In the genomic region with DNA sequence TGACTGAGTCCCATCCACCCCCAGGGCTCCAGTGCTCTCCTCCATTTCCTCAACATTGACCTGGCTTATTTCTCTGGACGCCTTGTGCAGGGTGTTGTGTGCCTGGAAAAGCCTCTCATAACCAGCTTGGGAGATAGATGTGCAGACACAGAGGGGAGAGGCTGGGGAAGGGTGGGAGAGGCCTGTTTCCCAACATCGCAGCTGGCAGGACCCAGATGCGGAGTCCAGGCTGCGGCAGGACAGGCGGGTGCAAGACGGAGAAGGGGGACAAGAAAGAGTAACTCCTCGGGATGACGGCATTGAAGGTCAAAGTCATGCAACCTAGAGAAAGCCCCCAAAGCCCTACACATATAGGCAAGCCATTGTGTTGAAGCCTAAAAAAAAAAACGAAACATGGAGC, we compare ENCODE assay signal across 22 cellular contexts. TPM values are rescaled to one million over a fixed set of nuclear protein-coding genes. Genes with fewer than 3 reads are reported as not detected.
DNase-seq lines count a peak whose midpoint lies in the region; ATAC-seq and TF ChIP-seq lines count a peak whose summit lies in the region.
"Had no signal": no experiment of that assay in that cellular context is flagged by ENCODE, and none has a peak within 500 bp of the region (broad histone marks: within the 10 kb centered on the region; RNA-seq: fewer than 3 reads in every experiment).

No MANE protein-coding gene starts in this region.

- no peak for TF ChIP-seq CTCF in activated CD8-positive, alpha-beta T cell treated with anti-CD3 and anti-CD28 coated beads for 36 hours (IDR thresholded peaks at IDR 0.05)
- TF ChIP-seq CTCF in heart right ventricle (IDR thresholded peaks at IDR 0.05) = no peak
- no peak for TF ChIP-seq CTCF in upper lobe of right lung (IDR thresholded peaks at IDR 0.05)

- H3K27me3 ChIP-seq in heart right ventricle (peaks cover 0 to 19% (median 0%) of the 10 kb centered on the region in 7 donors), upper lobe of right lung (no peaks in the 10 kb centered on the region)
- H3K27me3 ChIP-seq: BLaER1 treated with 17β-estradiol and CSF1 and Interleukin-3, amounts not matched to agents 10 nM and 100 nM had no signal

- H3K4me3 ChIP-seq in heart right ventricle (no peak overlapping the region), upper lobe of right lung (no peak overlapping the region)
- H3K4me3 ChIP-seq: BLaER1 treated with 17β-estradiol and CSF1 and Interleukin-3, amounts not matched to agents 10 nM and 100 nM; GM23338 had no signal

- H3K4me1 ChIP-seq in heart right ventricle (peaks cover 0 to 5% (median 0%) of the 10 kb centered on the region in 9 donors), upper lobe of right lung (no peaks in the 10 kb centered on the region)

- no peak overlapping the region for H3K27ac Mint-ChIP-seq in activated CD8-positive, alpha-beta T cell treated with anti-CD3 and anti-CD28 coated beads, Interleukin-2, amount 10 ng/mL, durations not matched to agents 7 days and 5 days
- no peak overlapping the region for H3K27ac Mint-ChIP-seq in activated CD8-positive, alpha-beta T cell treated with anti-CD3 and anti-CD28 coated beads for 36 hours
- H3K27ac Mint-ChIP-seq: GM23338 had no signal

- no peaks in the 10 kb centered on the region for H3K27me3 Mint-ChIP-seq in activated CD8-positive, alpha-beta T cell treated with anti-CD3 and anti-CD28 coated beads, Interleukin-2, amount 10 ng/mL, durations not matched to agents 7 days and 5 days (ENCODE audit: low read depth)
- H3K27me3 Mint-ChIP-seq in activated CD8-positive, alpha-beta T cell treated with anti-CD3 and anti-CD28 coated beads for 36 hours = no peaks in the 10 kb centered on the region
- H3K27me3 Mint-ChIP-seq: CD8-positive, alpha-beta memory T cell had no signal

- H3K27ac ChIP-seq in heart right ventricle = no peak overlapping the region
- H3K27ac ChIP-seq in upper lobe of right lung = no peak overlapping the region
- H3K27ac ChIP-seq: BLaER1 treated with 17β-estradiol and CSF1 and Interleukin-3, amounts not matched to agents 10 nM and 100 nM had no signal

- ATAC-seq in activated CD8-positive, alpha-beta T cell treated with anti-CD3 and anti-CD28 coated beads, Interleukin-2, amount 10 ng/mL, durations not matched to agents 7 days and 5 days = no peak
- ATAC-seq in activated CD8-positive, alpha-beta T cell treated with anti-CD3 and anti-CD28 coated beads for 36 hours = no peak
- ATAC-seq in left ventricle myocardium superior = no peak
- no peak for ATAC-seq in heart right ventricle
- ATAC-seq in upper lobe of right lung = no peak
- ATAC-seq in GM18520 (IDR thresholded peaks at IDR 0.05; ENCODE audit: unreplicated experiment) = no peak
- no peak for ATAC-seq in HG02623 (IDR thresholded peaks at IDR 0.05; ENCODE audit: unreplicated experiment)
- ATAC-seq: GM23338, HCT116, Right ventricle myocardium inferior had no signal

- DNase-seq in activated CD8-positive, alpha-beta T cell treated with anti-CD3 and anti-CD28 coated beads, Interleukin-2, amount 10 ng/mL, durations not matched to agents 7 days and 5 days = peak; percentile 8
- DNase-seq in activated CD8-positive, alpha-beta T cell treated with anti-CD3 and anti-CD28 coated beads for 36 hours = no peak
- DNase-seq in left ventricle myocardium superior (peak; percentile 4), heart right ventricle (no peak), islet precursor cell (peak; percentile 29), upper lobe of right lung (peak; percentile 15)
- DNase-seq: 8988T; CD8-positive, alpha-beta memory T cell; DMS153; MV-4-11; NCI-H1105 treated with DMSO at 0.1 percent for 48 hours; NCI-H2029 treated with DMSO at 0.1 percent for 48 hours; NCI-H524 treated with DMSO at 0.1 percent for 48 hours; NCI-H82 had no signal

- WGBS in heart right ventricle, 2 donors = 86 to 88% methylated on average over 9 of the region's 9 CpGs

- H3K36me3 Mint-ChIP-seq in activated CD8-positive, alpha-beta T cell treated with anti-CD3 and anti-CD28 coated beads, Interleukin-2, amount 10 ng/mL, durations not matched to agents 7 days and 5 days (ENCODE audit: low read depth) = peaks cover 27% of the 10 kb centered on the region
- H3K36me3 Mint-ChIP-seq in activated CD8-positive, alpha-beta T cell treated with anti-CD3 and anti-CD28 coated beads for 36 hours (ENCODE audit: low read depth) = peaks cover 6% of the 10 kb centered on the region

- H3K4me1 Mint-ChIP-seq in activated CD8-positive, alpha-beta T cell treated with anti-CD3 and anti-CD28 coated beads, Interleukin-2, amount 10 ng/mL, durations not matched to agents 7 days and 5 days (ENCODE audit: low read depth) = no peaks in the 10 kb centered on the region
- peaks cover 15% of the 10 kb centered on the region for H3K4me1 Mint-ChIP-seq in activated CD8-positive, alpha-beta T cell treated with anti-CD3 and anti-CD28 coated beads for 36 hours (ENCODE audit: low read depth)

- H3K9me3 ChIP-seq in heart right ventricle (peaks cover 0 to 14% (median 0%) of the 10 kb centered on the region in 11 donors), upper lobe of right lung (no peaks in the 10 kb centered on the region)

- peaks cover 7% of the 10 kb centered on the region for H3K9me3 Mint-ChIP-seq in activated CD8-positive, alpha-beta T cell treated with anti-CD3 and anti-CD28 coated beads, Interleukin-2, amount 10 ng/mL, durations not matched to agents 7 days and 5 days (ENCODE audit: insufficient read depth)
- H3K9me3 Mint-ChIP-seq in activated CD8-positive, alpha-beta T cell treated with anti-CD3 and anti-CD28 coated beads for 36 hours = peaks cover 3% of the 10 kb centered on the region
- H3K9me3 Mint-ChIP-seq: GM23338 had no signal

- CTCF ChIA-PET in activated CD8-positive, alpha-beta T cell treated with anti-CD3 and anti-CD28 coated beads, Interleukin-2, amount 10 ng/mL, durations not matched to agents 7 days and 5 days (lab: Charles Lee) = no interaction called here
- CTCF ChIA-PET in activated CD8-positive, alpha-beta T cell treated with anti-CD3 and anti-CD28 coated beads for 36 hours (lab: Charles Lee) = no interaction called here

- H3K36me3 ChIP-seq in heart right ventricle (no peaks in the 10 kb centered on the region), upper lobe of right lung (no peaks in the 10 kb centered on the region)
- H3K36me3 ChIP-seq: BLaER1 treated with 17β-estradiol and CSF1 and Interleukin-3, amounts not matched to agents 10 nM and 100 nM had no signal

- H3K4me3 Mint-ChIP-seq in activated CD8-positive, alpha-beta T cell treated with anti-CD3 and anti-CD28 coated beads, Interleukin-2, amount 10 ng/mL, durations not matched to agents 7 days and 5 days = no peak overlapping the region
- no peak overlapping the region for H3K4me3 Mint-ChIP-seq in activated CD8-positive, alpha-beta T cell treated with anti-CD3 and anti-CD28 coated beads for 36 hours
- H3K4me3 Mint-ChIP-seq: CD8-positive, alpha-beta memory T cell; GM23338 had no signal

- POLR2A ChIA-PET in activated CD8-positive, alpha-beta T cell treated with anti-CD3 and anti-CD28 coated beads, Interleukin-2, amount 10 ng/mL, durations not matched to agents 7 days and 5 days (lab: Charles Lee) = no interaction called here
- POLR2A ChIA-PET in activated CD8-positive, alpha-beta T cell treated with anti-CD3 and anti-CD28 coated beads for 36 hours (lab: Charles Lee) = no interaction called here

- intact Hi-C loops in activated CD8-positive, alpha-beta T cell treated with anti-CD3 and anti-CD28 coated beads for 36 hours (cut with micrococcal nuclease) = no loop called here
- intact Hi-C loops in left ventricle myocardium superior (cut with micrococcal nuclease) (no loop called here), heart right ventricle (cut with DNase I) (loop anchor here in 1 of 10 donors (5.0 kb wide), 1 partner anchor 95 kb away; no protein-coding TSS in a partner anchor), upper lobe of right lung (cut with DNase I) (no loop called here)

RNA-seq across cellular contexts. Expression of a gene that starts 54.1 kb away (rescaled TPM):
- total RNA-seq in activated CD8-positive, alpha-beta T cell treated with anti-CD3 and anti-CD28 coated beads, Interleukin-2, amount 10 ng/mL, durations not matched to agents 7 days and 5 days = not detected
- total RNA-seq in activated CD8-positive, alpha-beta T cell treated with anti-CD3 and anti-CD28 coated beads for 36 hours = not detected
- total RNA-seq in left ventricle myocardium superior = not detected
- total RNA-seq in heart right ventricle = 1 to 10 TPM in 1 of 10 donors, under 1 TPM in 2, not detected in 7; 0.27 to 1.1 (median 0.49) TPM
- polyA plus RNA-seq in heart right ventricle = 1 to 10 TPM in 1 of 2 donors, under 1 TPM in 1; 0.22 to 6.3 TPM
- not detected for total RNA-seq in upper lobe of right lung
- total RNA-seq: Calu3; CD8-positive, alpha-beta memory T cell; G401; GM23338; Right ventricle myocardium inferior had no signal
- polyA plus RNA-seq: CD8-positive, alpha-beta memory T cell; GM23338 had no signal

Comparison
In these comparisons a context has a peak if more than half of its experiments do, and no peak if none do; other contexts are left out.
1. DNase-seq: peak in activated CD8-positive, alpha-beta T cell treated with anti-CD3 and anti-CD28 coated beads, Interleukin-2, amount 10 ng/mL, durations not matched to agents 7 days and 5 days (single experiment), left ventricle myocardium superior (single experiment), islet precursor cell (single experiment) and upper lobe of right lung (single experiment); none in activated CD8-positive, alpha-beta T cell treated with anti-CD3 and anti-CD28 coated beads for 36 hours (single experiment) and heart right ventricle (0 of 2).